12 cellular contexts compared by ENCODE assay signal in the genomic region with DNA sequence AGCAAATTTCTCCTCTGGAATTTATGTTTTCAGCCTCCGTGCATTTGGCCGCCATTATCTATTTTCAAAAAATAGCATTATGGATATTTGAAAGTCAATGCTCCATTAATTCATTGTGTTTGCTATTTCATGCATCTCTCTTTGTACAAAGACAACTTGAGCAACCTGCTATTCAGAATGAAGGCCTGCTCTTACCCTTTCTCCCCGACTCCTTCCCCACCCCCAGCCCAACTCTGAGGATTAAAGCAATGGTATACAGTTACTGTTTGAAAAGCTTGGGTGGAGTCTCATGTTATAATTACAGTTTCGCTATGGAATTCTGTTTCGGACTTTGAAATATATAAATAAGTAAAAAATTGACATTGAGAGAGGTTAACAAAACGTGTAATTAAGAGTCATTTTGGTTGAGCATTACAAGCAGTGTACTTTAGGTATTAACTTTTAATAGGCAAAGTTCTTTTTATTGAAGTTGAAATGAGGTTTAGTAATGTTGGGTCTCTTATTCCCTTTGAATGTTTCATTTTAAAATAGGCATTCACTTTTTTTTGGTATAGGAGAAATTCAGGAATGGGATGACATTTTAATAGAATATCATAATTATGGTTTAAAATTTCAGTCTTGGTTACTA.
A peak's percentile ranks its signal among the peaks of the same experiment; 100 is the strongest.
DNase-seq lines count a peak whose midpoint lies in the region; ATAC-seq and TF ChIP-seq lines count a peak whose summit lies in the region.
"Had no signal": no experiment of that assay in that cellular context is flagged by ENCODE, and none has a peak within 500 bp of the region (broad histone marks: within the 10 kb centered on the region; RNA-seq: fewer than 3 reads in every experiment).

No MANE protein-coding gene starts in this region.

- no peak overlapping the region for H3K14ac ChIP-seq in mesenchymal stem cell (ENCODE audit: low read length in 2 of 2)

- H3K9me3 Mint-ChIP-seq in activated T-cell treated with anti-CD3 and anti-CD28 coated beads, Interleukin-2, amount 50 U/mL, for 4 hours = peaks cover under 1% of the 10 kb centered on the region
- H3K9me3 Mint-ChIP-seq in activated naive CD8-positive, alpha-beta T cell treated with anti-CD3 and anti-CD28 coated beads for 36 hours = peaks cover 3% of the 10 kb centered on the region
- H3K9me3 Mint-ChIP-seq: naive thymus-derived CD8-positive, alpha-beta T cell had no signal

- 96% methylated on average over 3 of the region's 6 CpGs for WGBS in mesenchymal stem cell
- WGBS in tibial nerve, 2 donors = 60 to 66% methylated on average over 6 of the region's 6 CpGs

- peak overlapping the region; percentile 69 for H3K4me3 Mint-ChIP-seq in activated T-cell treated with anti-CD3 and anti-CD28 coated beads, Interleukin-2, amount 50 U/mL, for 4 hours
- H3K4me3 Mint-ChIP-seq in activated naive CD8-positive, alpha-beta T cell treated with anti-CD3 and anti-CD28 coated beads for 36 hours = no peak overlapping the region

- H2BK15ac ChIP-seq in mesenchymal stem cell (ENCODE audit: low read depth, poor library complexity, severe bottlenecking) = no peak overlapping the region

- H3K36me3 ChIP-seq in mesenchymal stem cell (ENCODE audit: control insufficient read depth in 1 of 2, insufficient read depth in 2 of 2, low read depth in 1 of 2, low read length in 2 of 2) = peaks cover 2 to 12% of the 10 kb centered on the region in 2 experiments
- H3K36me3 ChIP-seq in tibial nerve = no peaks in the 10 kb centered on the region

- H3K9me3 ChIP-seq in mesenchymal stem cell (ENCODE audit: control insufficient read depth, low read length) = no peaks in the 10 kb centered on the region
- H3K9me3 ChIP-seq in tibial nerve = no peaks in the 10 kb centered on the region

- no peak overlapping the region for H3K27ac ChIP-seq in mesenchymal stem cell (ENCODE audit: low read length, poor library complexity, severe bottlenecking)
- H3K27ac ChIP-seq in tibial nerve = peak overlapping the region; percentile 21 to 90 (median 79)

- no peak for ATAC-seq in activated T-cell treated with anti-CD3 and anti-CD28 coated beads, Interleukin-2, amount 50 U/mL, for 4 hours
- no peak for ATAC-seq in GM21367 (IDR thresholded peaks at IDR 0.05; ENCODE audit: unreplicated experiment)
- ATAC-seq in HG03442 (IDR thresholded peaks at IDR 0.05; ENCODE audit: unreplicated experiment) = no peak
- ATAC-seq: naive thymus-derived CD8-positive, alpha-beta T cell had no signal

- H2BK5ac ChIP-seq in mesenchymal stem cell (ENCODE audit: low read depth, low read length, poor library complexity, severe bottlenecking) = no peak overlapping the region

- H3K79me1 ChIP-seq in mesenchymal stem cell (replicated peaks; ENCODE audit: low read length, poor library complexity, severe bottlenecking) = peaks cover 30% of the 10 kb centered on the region

- no peak overlapping the region for H3K4me2 ChIP-seq in mesenchymal stem cell (ENCODE audit: low read length, poor library complexity, severe bottlenecking)

- H4K91ac ChIP-seq in mesenchymal stem cell (ENCODE audit: low read length) = no peak overlapping the region

- H2BK12ac ChIP-seq in mesenchymal stem cell (ENCODE audit: low read length in 2 of 2) = no peak overlapping the region

- H3K4ac ChIP-seq in mesenchymal stem cell (ENCODE audit: low read depth in 1 of 2, low read length in 2 of 2) = no peak overlapping the region

- H3K23ac ChIP-seq in mesenchymal stem cell (ENCODE audit: low read length in 2 of 2) = no peak overlapping the region

- no peak for TF ChIP-seq CTCF in tibial nerve (IDR thresholded peaks at IDR 0.05)

- H3K27me3 ChIP-seq in mesenchymal stem cell (ENCODE audit: control insufficient read depth in 1 of 2, insufficient read depth in 1 of 2, low read length in 2 of 2) (no peaks in the 10 kb centered on the region), tibial nerve (no peaks in the 10 kb centered on the region)

- no peaks in the 10 kb centered on the region for H3K4me1 ChIP-seq in mesenchymal stem cell (ENCODE audit: control insufficient read depth, insufficient read depth, low read depth, low read length)
- peaks cover 0 to 46% (median 27%) of the 10 kb centered on the region in 4 donors for H3K4me1 ChIP-seq in tibial nerve

- DNase-seq in activated T-cell treated with anti-CD3 and anti-CD28 coated beads, Interleukin-2, amount 50 U/mL, for 4 hours = no peak
- DNase-seq in activated T-cell treated with anti-CD3 and anti-CD28 coated beads, Interleukin-2, amount 50 U/mL, for 48 hours = no peak
- DNase-seq in activated naive CD8-positive, alpha-beta T cell treated with anti-CD3 and anti-CD28 coated beads for 36 hours = no peak
- no peak for DNase-seq in mesenchymal stem cell
- DNase-seq in tibial nerve (ENCODE audit: low spot score in 2 of 2) = no peak
- DNase-seq in 8988T = no peak
- DNase-seq: amniotic stem cell; foreskin fibroblast; naive thymus-derived CD8-positive, alpha-beta T cell; NCI-H2029 had no signal

- H3K27me3 Mint-ChIP-seq in activated T-cell treated with anti-CD3 and anti-CD28 coated beads, Interleukin-2, amount 50 U/mL, for 4 hours (ENCODE audit: low read depth) = no peaks in the 10 kb centered on the region
- no peaks in the 10 kb centered on the region for H3K27me3 Mint-ChIP-seq in activated naive CD8-positive, alpha-beta T cell treated with anti-CD3 and anti-CD28 coated beads for 36 hours
- H3K27me3 Mint-ChIP-seq: naive thymus-derived CD8-positive, alpha-beta T cell had no signal

- H3K4me1 Mint-ChIP-seq in activated T-cell treated with anti-CD3 and anti-CD28 coated beads, Interleukin-2, amount 50 U/mL, for 4 hours (ENCODE audit: low read depth) = peaks cover 90% of the 10 kb centered on the region
- H3K4me1 Mint-ChIP-seq in activated naive CD8-positive, alpha-beta T cell treated with anti-CD3 and anti-CD28 coated beads for 36 hours = peaks cover 64% of the 10 kb centered on the region

- TF ChIP-seq EP300 in tibial nerve (IDR thresholded peaks at IDR 0.05) = no peak

- H2AK5ac ChIP-seq in mesenchymal stem cell (ENCODE audit: low read length, severe bottlenecking) = no peak overlapping the region

- peak overlapping the region; percentile 76 for H3K27ac Mint-ChIP-seq in activated naive CD8-positive, alpha-beta T cell treated with anti-CD3 and anti-CD28 coated beads for 36 hours

- H3K9ac ChIP-seq in mesenchymal stem cell (ENCODE audit: low read length) = peak overlapping the region; percentile 95

- H3K36me3 Mint-ChIP-seq in activated T-cell treated with anti-CD3 and anti-CD28 coated beads, Interleukin-2, amount 50 U/mL, for 4 hours (ENCODE audit: insufficient read depth) = peaks cover 34% of the 10 kb centered on the region
- peaks cover 82% of the 10 kb centered on the region for H3K36me3 Mint-ChIP-seq in activated naive CD8-positive, alpha-beta T cell treated with anti-CD3 and anti-CD28 coated beads for 36 hours

- H4K8ac ChIP-seq in mesenchymal stem cell (ENCODE audit: low read length) = no peak overlapping the region

- H2BK120ac ChIP-seq in mesenchymal stem cell (ENCODE audit: low read depth, low read length) = no peak overlapping the region

- H2AFZ ChIP-seq in mesenchymal stem cell (ENCODE audit: low read depth, low read length) = no peak overlapping the region

- no peak overlapping the region for H3K18ac ChIP-seq in mesenchymal stem cell (ENCODE audit: low read depth in 1 of 2, low read length in 2 of 2)

- TF ChIP-seq POLR2A in tibial nerve (IDR thresholded peaks at IDR 0.05) = no peak

- no peak overlapping the region for H3K4me3 ChIP-seq in mesenchymal stem cell (ENCODE audit: insufficient read depth in 1 of 2, low read depth in 1 of 2, low read length in 2 of 2)
- H3K4me3 ChIP-seq in tibial nerve = no peak overlapping the region
